Comparison of ENCODE assay signal across 28 cellular contexts in genomic region chr6:136446579-136447182, GRCh38.
DNase-seq lines count a peak whose midpoint lies in the region; ATAC-seq, FAIRE-seq and TF ChIP-seq lines count a peak whose summit lies in the region.
"Had no signal": no experiment of that assay in that cellular context is flagged by ENCODE, and none has a peak within 500 bp of the region (broad histone marks: within the 10 kb centered on the region; RNA-seq: fewer than 3 reads in every experiment).

No MANE protein-coding gene starts in this region.

- 76% methylated on average over 2 of the region's 2 CpGs for WGBS in mammary epithelial cell (ENCODE audit: low coverage, missing lambda C conversion rate)
- WGBS in body of pancreas, 2 donors: 77 to 81% methylated on average over 2 of the region's 2 CpGs
- 80 to 83% methylated on average over 2 of the region's 2 CpGs for WGBS in pancreas, 2 donors

- H3K27me3 ChIP-seq in mammary epithelial cell (ENCODE audit: insufficient read depth, low read length) (no peaks in the 10 kb centered on the region), body of pancreas (no peaks in the 10 kb centered on the region), pancreas (no peaks in the 10 kb centered on the region)
- H3K27me3 ChIP-seq: gastroesophageal sphincter, neutrophil, thyroid gland had no signal

- H4K20me1 ChIP-seq in mammary epithelial cell (ENCODE audit: insufficient read depth, low read length): no peaks in the 10 kb centered on the region

- intact Hi-C loops in MCF 10A (cut with micrococcal nuclease) (no loop called here), mammary epithelial cell (cut with micrococcal nuclease) (no loop called here), body of pancreas (cut with DNase I) (no loop called here), pancreas (cut with DNase I) (no loop called here)

- in situ Hi-C loops in mammary epithelial cell (cut with MboI; ENCODE audit: low sequenced_read_pairs in 2 of 2): no loop called here

- H3K27ac ChIP-seq in mammary epithelial cell (ENCODE audit: insufficient read depth, low read depth, low read length) (no peak overlapping the region), body of pancreas (no peak overlapping the region), pancreas (no peak overlapping the region)
- H3K27ac ChIP-seq: 22Rv1, C4-2B, gastroesophageal sphincter, neutrophil, psoas muscle, thyroid gland had no signal

- TF ChIP-seq POLR2A in body of pancreas (IDR thresholded peaks at IDR 0.05) (no peak), GM18505 (IDR thresholded peaks at IDR 0.05; ENCODE audit: borderline replicate concordance, extremely low read depth, insufficient read depth, insufficient read length) (no peak)

- H3K36me3 ChIP-seq in mammary epithelial cell (ENCODE audit: insufficient read depth, low read length) (no peaks in the 10 kb centered on the region), body of pancreas (replicated peaks in 1 of 2; ENCODE audit: insufficient read depth in 1 of 2, low read depth in 2 of 2) (no peaks in the 10 kb centered on the region), pancreas (no peaks in the 10 kb centered on the region)
- H3K36me3 ChIP-seq: gastroesophageal sphincter, neutrophil, thyroid gland had no signal

- no peak overlapping the region for H3K27ac Mint-ChIP-seq in MCF 10A (ENCODE audit: low read depth, unreplicated experiment)
- H3K27ac Mint-ChIP-seq: activated CD8-positive, alpha-beta T cell treated with anti-CD3 and anti-CD28 coated beads for 36 hours; memory B cell; stimulated activated naive B cell treated with anti-CD40 and anti-IgM and Interleukin-4, amounts not matched to agents 10 μg/mL and 1 μg/mL and 100 μg/mL, for 72 hours had no signal

- H3K4me3 Mint-ChIP-seq in MCF 10A (ENCODE audit: unreplicated experiment): no peak overlapping the region
- H3K4me3 Mint-ChIP-seq: activated CD8-positive, alpha-beta T cell treated with anti-CD3 and anti-CD28 coated beads for 36 hours; memory B cell; stimulated activated naive B cell treated with anti-CD40 and anti-IgM and Interleukin-4, amounts not matched to agents 10 μg/mL and 1 μg/mL and 100 μg/mL, for 72 hours had no signal

- no peaks in the 10 kb centered on the region for H3K27me3 Mint-ChIP-seq in MCF 10A (ENCODE audit: insufficient read depth, unreplicated experiment)

- H3K9me3 ChIP-seq in mammary epithelial cell (replicated peaks; ENCODE audit: insufficient read depth, low read length): no peaks in the 10 kb centered on the region
- H3K9me3 ChIP-seq in body of pancreas: no peaks in the 10 kb centered on the region
- no peaks in the 10 kb centered on the region for H3K9me3 ChIP-seq in pancreas
- H3K9me3 ChIP-seq: neutrophil, thyroid gland had no signal

- no peak overlapping the region for H3K4me2 ChIP-seq in mammary epithelial cell (ENCODE audit: insufficient read depth, low read depth, low read length)

- ATAC-seq in body of pancreas (no peak), GM18505 (IDR thresholded peaks at IDR 0.05; ENCODE audit: unreplicated experiment) (no peak), pancreas (no peak)
- ATAC-seq: activated CD8-positive, alpha-beta T cell treated with anti-CD3 and anti-CD28 coated beads for 36 hours; gastroesophageal sphincter; psoas muscle; Right ventricle myocardium inferior; stimulated activated naive B cell treated with anti-CD40 and anti-IgM and Interleukin-4, amounts not matched to agents 10 μg/mL and 1 μg/mL and 100 μg/mL, for 72 hours had no signal

- H3K4me1 ChIP-seq in mammary epithelial cell (ENCODE audit: insufficient read depth, low read length): no peaks in the 10 kb centered on the region
- H3K4me1 ChIP-seq in body of pancreas: peaks cover 31% of the 10 kb centered on the region
- peaks cover 6 to 16% (median 10%) of the 10 kb centered on the region in 3 donors for H3K4me1 ChIP-seq in pancreas
- H3K4me1 ChIP-seq: gastroesophageal sphincter, psoas muscle, thyroid gland had no signal

- FAIRE-seq in pancreas (lab: Jason Lieb, UNC): no peak
- FAIRE-seq: endothelial cell of umbilical vein had no signal

- POLR2A ChIA-PET in MCF 10A (lab: Yijun Ruan, JAX): no interaction called here

- DNase-seq in MCF 10A (ENCODE audit: unreplicated experiment) (peak; percentile 25), mammary epithelial cell (no peak), amniotic epithelial cell (ENCODE audit: low read depth) (peak; percentile 59), fibroblast of peridontal ligament (ENCODE audit: extremely low read depth) (peak; percentile 61), body of pancreas (no peak), amniotic stem cell (lab: John Stamatoyannopoulos, UW) (no peak), pancreas (no peak)
- DNase-seq: activated CD8-positive, alpha-beta T cell treated with anti-CD3 and anti-CD28 coated beads for 36 hours; activated effector memory CD4-positive, alpha-beta T cell treated with anti-CD3 and anti-CD28 coated beads, Interleukin-2, amount 50 U/mL, for 16 hours; activated T-cell treated with anti-CD3 and anti-CD28 coated beads for 4 hours; dermis blood vessel endothelial cell; H7; KG1; NCI-H1694; NCI-H2171 treated with DMSO at 0.1 percent for 48 hours; NCI-H748 treated with DMSO at 0.1 percent for 48 hours; psoas muscle; stimulated activated CD4-positive, alpha-beta T cell treated with anti-CD3 and anti-CD28 coated beads, Interleukin-2, amount 100 ng/mL, for 48 hours; stimulated activated naive B cell treated with anti-CD40 and anti-IgM and Interleukin-4, amounts not matched to agents 10 μg/mL and 1 μg/mL and 100 μg/mL, for 72 hours; thyroid gland had no signal

- no peaks in the 10 kb centered on the region for H3K36me3 Mint-ChIP-seq in MCF 10A (ENCODE audit: insufficient read depth, unreplicated experiment)
- H3K36me3 Mint-ChIP-seq: memory B cell; stimulated activated naive B cell treated with anti-CD40 and anti-IgM and Interleukin-4, amounts not matched to agents 10 μg/mL and 1 μg/mL and 100 μg/mL, for 72 hours had no signal

- dilution Hi-C loops in mammary epithelial cell (cut with HindIII; ENCODE audit: low sequenced_read_pairs): no loop called here

- no peak overlapping the region for H2AFZ ChIP-seq in mammary epithelial cell (ENCODE audit: low read depth, low read length)

- peaks cover 36% of the 10 kb centered on the region for H3K79me2 ChIP-seq in mammary epithelial cell (ENCODE audit: insufficient read depth, low read length)

- H3K4me3 ChIP-seq in mammary epithelial cell (replicated peaks in 1 of 3; ENCODE audit: insufficient read depth in 1 of 3, low read depth in 2 of 3, low read length in 3 of 3) (no peak overlapping the region), body of pancreas (no peak overlapping the region), pancreas (no peak overlapping the region)
- H3K4me3 ChIP-seq: gastroesophageal sphincter, psoas muscle, thyroid gland had no signal

- no peak overlapping the region for H3K9ac ChIP-seq in mammary epithelial cell (ENCODE audit: insufficient read depth, low read length)

- TF ChIP-seq CTCF in MCF 10A (IDR thresholded peaks at IDR 0.05; ENCODE audit: unreplicated experiment) (no peak), mammary epithelial cell (conservative IDR thresholded peaks at IDR 0.05 in 1 of 2, IDR thresholded peaks at IDR 0.05 in 1 of 2; ENCODE audit: extremely low read depth in 1 of 2, insufficient read depth in 1 of 2, low read depth in 1 of 2, low read length in 2 of 2) (no peak), body of pancreas (IDR thresholded peaks at IDR 0.05) (no peak), pancreas (IDR thresholded peaks at IDR 0.05) (no peak)

- BruUV-seq in MCF 10A (replicated peaks; lab: Mats Ljungman, UMichigan) (no TSS peak), mammary epithelial cell (replicated peaks; lab: Mats Ljungman, UMichigan) (no TSS peak)

- peaks cover 6% of the 10 kb centered on the region for H3K4me1 Mint-ChIP-seq in MCF 10A (ENCODE audit: insufficient read depth, unreplicated experiment)
- H3K4me1 Mint-ChIP-seq: memory B cell; stimulated activated naive B cell treated with anti-CD40 and anti-IgM and Interleukin-4, amounts not matched to agents 10 μg/mL and 1 μg/mL and 100 μg/mL, for 72 hours had no signal

- H3K9me3 Mint-ChIP-seq in MCF 10A (ENCODE audit: unreplicated experiment): no peaks in the 10 kb centered on the region
- H3K9me3 Mint-ChIP-seq: activated CD8-positive, alpha-beta T cell treated with anti-CD3 and anti-CD28 coated beads for 36 hours had no signal

- CTCF ChIA-PET in MCF 10A (lab: Yijun Ruan, JAX) (interaction anchor here (0.6 kb wide), 1 partner anchor 621 kb away, joined by 3 read pairs; no protein-coding TSS in a partner anchor), mammary epithelial cell (lab: Charles Lee; ENCODE audit: low non-redundant PET) (no interaction called here)

Comparison
In these comparisons a context has a peak if more than half of its experiments do, and no peak if none do; other contexts are left out.
1. DNase-seq: peak in MCF 10A (single experiment), amniotic epithelial cell (single experiment) and fibroblast of peridontal ligament (single experiment); none in mammary epithelial cell (single experiment), body of pancreas (0 of 4), amniotic stem cell (single experiment) and pancreas (0 of 6).